8 cellular contexts compared by ENCODE assay signal in genomic region chr9:128218518-128219389, GRCh38. TPM values are rescaled to one million over a fixed set of nuclear protein-coding genes. Genes with fewer than 3 reads are reported as not detected.
DNase-seq lines count a peak whose midpoint lies in the region; ATAC-seq and TF ChIP-seq lines count a peak whose summit lies in the region.

No MANE protein-coding gene starts in this region.

- H3K9me3 ChIP-seq in lung (ENCODE audit: control insufficient read depth in 2 of 2, insufficient read depth in 1 of 2, low read length in 1 of 2): no peaks in the 10 kb centered on the region

- 20 to 26% methylated on average over 47 of the region's 47 CpGs for WGBS in lung, 2 donors

- H3K36me3 ChIP-seq in lung (ENCODE audit: control insufficient read depth in 2 of 2, insufficient read depth in 2 of 2, low read length in 2 of 2): no peaks in the 10 kb centered on the region

- ATAC-seq in HG02759 (IDR thresholded peaks at IDR 0.05; ENCODE audit: unreplicated experiment) (peak; percentile 87), lung (ENCODE audit: insufficient read depth, low FRiP score) (peak; percentile 97)

- no peaks in the 10 kb centered on the region for H3K27me3 ChIP-seq in lung (ENCODE audit: control insufficient read depth, insufficient read depth)

- H3K4me1 ChIP-seq in lung (ENCODE audit: control insufficient read depth in 2 of 2, insufficient read depth in 2 of 2, low read length in 2 of 2): peaks cover 0 to 12% of the 10 kb centered on the region in 2 donors

- no peak for TF ChIP-seq CTCF in GM12875 (IDR thresholded peaks at IDR 0.05; ENCODE audit: borderline replicate concordance, insufficient read depth, low read depth, low read length)
- no peak for TF ChIP-seq CTCF in lung (IDR thresholded peaks at IDR 0.05; ENCODE audit: control extremely low read depth, extremely low read depth)

- DNase-seq in NCI-H2196 treated with DMSO at 0.1 percent for 48 hours (lab: John Stamatoyannopoulos, UW; ENCODE audit: unreplicated experiment): peak; percentile 95
- peak; percentile 73 to 79 for DNase-seq in activated CD8-positive, alpha-beta memory T cell treated with anti-CD3 and anti-CD28 coated beads for 1 hour (ENCODE audit: extremely low read depth in 1 of 2, low read depth in 1 of 2)
- peak; percentile 87 for DNase-seq in effector CD8-positive, alpha-beta T cell (lab: John Stamatoyannopoulos, UW)
- DNase-seq in lung (ENCODE audit: low spot score): peak; percentile 98
- peak; percentile 83 to 87 (median 84) for DNase-seq in stimulated activated CD4-positive, alpha-beta T cell treated with anti-CD3 and anti-CD28 coated beads, TNF-alpha, amount 100 ng/mL, for 4 hours (ENCODE audit: low read depth in 3 of 3)
- no peak for DNase-seq in NCI-H1092 (lab: John Stamatoyannopoulos, UW)

- no peak overlapping the region for H3K27ac ChIP-seq in lung (ENCODE audit: low read depth in 1 of 2, low read length in 1 of 2)

- H3K4me3 ChIP-seq in GM12875 (ENCODE audit: low read depth, low read length) (peak overlapping the region; percentile 55), lung (no peak overlapping the region)

RNA-seq across cellular contexts. Expression of gene DNM1, which starts 15.6 kb away (rescaled TPM):
- total RNA-seq in lung: 10 to 100 TPM in 1 of 2 donors, 1 to 10 TPM in 1; 8.2 to 23.7 TPM
- 1 to 10 TPM; 1.2 to 3.9 TPM for polyA plus RNA-seq in lung

RNA-seq across cellular contexts. Expression of gene CIZ1, which starts 27.4 kb away (rescaled TPM):
- total RNA-seq in lung: 10 to 100 TPM; 36.6 to 83.7 TPM
- 10 to 100 TPM; 43.3 to 57.6 TPM for polyA plus RNA-seq in lung

RNA-seq across cellular contexts. Expression of gene GOLGA2, which starts 57.1 kb away (rescaled TPM):
- total RNA-seq in lung: 100 to 1,000 TPM; 100 to 137 TPM
- 10 to 100 TPM; 56.0 to 79.4 TPM for polyA plus RNA-seq in lung

RNA-seq across cellular contexts. Expression of gene SWI5, which starts 57.3 kb away (rescaled TPM):
- total RNA-seq in lung: 10 to 100 TPM; 19.6 to 28.4 TPM
- 10 to 100 TPM; 22.8 to 23.6 TPM for polyA plus RNA-seq in lung

RNA-seq across cellular contexts. Expression of gene BBLN, which starts 58.7 kb away (rescaled TPM):
- 10 to 100 TPM; 19.2 to 56.4 TPM for total RNA-seq in lung
- polyA plus RNA-seq in lung: 100 to 1,000 TPM in 1 of 2 donors, 10 to 100 TPM in 1; 66.7 to 138 TPM
